In the genomic region with DNA sequence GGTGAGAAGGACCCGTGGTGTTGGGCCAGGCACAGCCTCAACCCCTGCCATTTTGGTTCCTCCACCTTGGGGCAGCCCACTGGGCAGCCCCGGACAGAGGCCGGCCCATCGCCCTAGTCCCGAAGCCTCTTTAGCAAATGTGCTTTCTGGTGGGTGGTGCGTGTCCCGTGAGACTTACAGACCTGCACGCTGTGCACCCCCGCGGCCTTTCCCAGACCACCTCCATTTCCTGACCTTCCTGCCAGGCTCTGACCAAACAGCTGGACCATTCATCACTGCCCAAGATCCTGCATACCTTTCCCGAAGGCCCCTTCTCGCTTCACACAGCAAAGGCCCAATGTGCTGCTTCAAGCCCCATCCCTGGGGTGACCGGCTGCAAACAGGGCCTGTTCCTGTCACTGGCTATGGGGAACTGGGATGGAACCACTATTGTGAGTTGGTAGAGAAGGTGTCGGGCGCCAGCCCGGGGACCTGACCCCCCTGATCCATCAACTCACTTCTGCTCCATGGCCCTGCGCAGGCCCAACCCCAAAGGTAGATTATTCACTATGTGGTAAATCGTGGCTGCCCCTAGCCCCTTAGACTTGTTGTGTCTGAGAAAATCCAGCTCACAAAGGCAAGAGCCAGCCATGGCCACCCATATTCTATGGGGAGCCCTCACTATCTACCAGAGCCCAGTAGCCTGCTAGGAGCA, we compare ENCODE assay signal across 28 cellular contexts.
"Had no signal": no experiment of that assay in that cellular context is flagged by ENCODE, and none has a peak within 500 bp of the region (broad histone marks: within the 10 kb centered on the region; RNA-seq: fewer than 3 reads in every experiment).

No MANE protein-coding gene starts in this region.

- DNase-seq: heart right ventricle; kidney glomerular epithelial cell; left cardiac atrium; left lung; mesendoderm; midbrain; mucosa of descending colon; naive thymus-derived CD8-positive, alpha-beta T cell; occipital lobe; ovary; stimulated activated CD4-positive, alpha-beta T cell treated with anti-CD3 and anti-CD28 coated beads, Interleukin-12 subunit alpha, Interleukin-12 subunit beta, amount 100 ng/mL, for 4 hours; stimulated activated CD4-positive, alpha-beta T cell treated with anti-CD3 and anti-CD28 coated beads, Interleukin-15, amount 100 ng/mL, for 24 hours; stimulated activated CD4-positive, alpha-beta T cell treated with anti-CD3 and anti-CD28 coated beads, Interleukin-4, amount 100 ng/mL, for 24 hours; stimulated activated naive CD4-positive, alpha-beta T cell treated with Interleukin-2 at 50 U/mL for 16 hours; stimulated activated naive CD8-positive, alpha-beta T cell treated with anti-CD3 and anti-CD28 coated beads, Interleukin-15, amount 100 ng/mL, for 72 hours; substantia nigra; transverse colon had no signal

- H3K4me3 Mint-ChIP-seq: naive thymus-derived CD8-positive, alpha-beta T cell; nephron; neural crest cell; stimulated activated effector memory CD8-positive, alpha-beta T cell treated with anti-CD3 and anti-CD28 coated beads, Interleukin-12 subunit alpha, Interleukin-12 subunit beta, amount 100 ng/mL, for 72 hours; stimulated activated naive CD8-positive, alpha-beta T cell treated with anti-CD3 and anti-CD28 coated beads, Interleukin-15, amount 100 ng/mL, for 72 hours had no signal

- ATAC-seq: heart right ventricle; left cardiac atrium; left lung; mucosa of descending colon; naive thymus-derived CD8-positive, alpha-beta T cell had no signal

- H3K4me3 ChIP-seq: heart right ventricle, hepatocyte, left lung, lung, mucosa of descending colon, ovary, right atrium auricular region, right lobe of liver, transverse colon, upper lobe of left lung had no signal

- H3K36me3 ChIP-seq: heart right ventricle, left lung, neutrophil, ovary, right atrium auricular region, right lobe of liver, transverse colon, upper lobe of left lung had no signal

- H3K9me3 ChIP-seq: left lung, mucosa of descending colon, neutrophil, ovary, right atrium auricular region, right lobe of liver, transverse colon, upper lobe of left lung had no signal

- H3K4me1 Mint-ChIP-seq: stimulated activated effector memory CD8-positive, alpha-beta T cell treated with anti-CD3 and anti-CD28 coated beads, Interleukin-12 subunit alpha, Interleukin-12 subunit beta, amount 100 ng/mL, for 72 hours; stimulated activated naive CD8-positive, alpha-beta T cell treated with anti-CD3 and anti-CD28 coated beads, Interleukin-15, amount 100 ng/mL, for 72 hours had no signal

- H3K4me1 ChIP-seq: left lung, right lobe of liver, transverse colon, upper lobe of left lung had no signal

- FAIRE-seq: keratinocyte had no signal

- H3K36me3 Mint-ChIP-seq: naive thymus-derived CD8-positive, alpha-beta T cell; stimulated activated effector memory CD8-positive, alpha-beta T cell treated with anti-CD3 and anti-CD28 coated beads, Interleukin-12 subunit alpha, Interleukin-12 subunit beta, amount 100 ng/mL, for 72 hours had no signal

- H3K27me3 Mint-ChIP-seq: progenitor cell of endocrine pancreas had no signal

- H3K9me3 Mint-ChIP-seq: nephron, neural crest cell had no signal

- H3K27ac ChIP-seq: heart right ventricle, hepatocyte, left lung, neutrophil, ovary, right atrium auricular region, right lobe of liver, transverse colon, upper lobe of left lung had no signal

- H3K27ac Mint-ChIP-seq: nephron; progenitor cell of endocrine pancreas; stimulated activated effector memory CD8-positive, alpha-beta T cell treated with anti-CD3 and anti-CD28 coated beads, Interleukin-12 subunit alpha, Interleukin-12 subunit beta, amount 100 ng/mL, for 72 hours had no signal

- H3K27me3 ChIP-seq: hepatocyte, left lung, neutrophil, ovary, right atrium auricular region, right lobe of liver, transverse colon, upper lobe of left lung had no signal
